21 cellular contexts compared by ENCODE assay signal in genomic region chr4:175453456-175453855, GRCh38.
"Had no signal": no experiment of that assay in that cellular context is flagged by ENCODE, and none has a peak within 500 bp of the region (broad histone marks: within the 10 kb centered on the region; RNA-seq: fewer than 3 reads in every experiment).

No MANE protein-coding gene starts in this region.

- H3K36me3 ChIP-seq: ascending aorta, esophagus muscularis mucosa, lower lobe of right lung, tibial artery had no signal

- H3K4me1 Mint-ChIP-seq: activated CD4-positive, alpha-beta T cell treated with anti-CD3 and anti-CD28 coated beads, Interleukin-2, amount 10 ng/mL, durations not matched to agents 24 days and 14 days; nephron had no signal

- DNase-seq: activated CD4-positive, alpha-beta T cell treated with anti-CD3 and anti-CD28 coated beads, Interleukin-2, amount 10 ng/mL, durations not matched to agents 24 days and 14 days; activated CD4-positive, CD25-positive, alpha-beta regulatory T cell; activated CD8-positive, alpha-beta T cell treated with anti-CD3 and anti-CD28 coated beads for 36 hours; activated effector memory CD4-positive, alpha-beta T cell treated with anti-CD3 and anti-CD28 coated beads, Interleukin-2, amount 50 U/mL, for 16 hours; activated naive CD4-positive, alpha-beta T cell treated with anti-CD3 and anti-CD28 coated beads, Interleukin-2, amount 50 U/mL, for 16 hours; activated T-cell treated with anti-CD3 and anti-CD28 coated beads, Interleukin-2, amount 50 U/mL, for 72 hours; effector CD8-positive, alpha-beta T cell; lower lobe of right lung; occipital lobe; retina; stimulated activated CD4-positive, alpha-beta T cell treated with anti-CD3 and anti-CD28 coated beads, Interleukin-12 subunit alpha, Interleukin-12 subunit beta, amount 100 ng/mL, for 4 hours; stimulated activated CD4-positive, alpha-beta T cell treated with anti-CD3 and anti-CD28 coated beads, Interleukin-1b, Interleukin-23, amount 100 ng/mL, for 48 hours; stimulated activated naive CD8-positive, alpha-beta T cell treated with anti-CD3 and anti-CD28 coated beads, Interleukin-15, Interleukin-2, amounts not matched to agents 100 U/mL and 50 U/mL, for 24 hours; substantia nigra; tibial artery had no signal

- H3K4me3 ChIP-seq: ascending aorta, esophagus muscularis mucosa, hepatocyte, lower lobe of right lung, tibial artery had no signal

- H3K27ac Mint-ChIP-seq: activated CD4-positive, alpha-beta T cell treated with anti-CD3 and anti-CD28 coated beads, Interleukin-2, amount 10 ng/mL, durations not matched to agents 24 days and 14 days; activated CD8-positive, alpha-beta T cell treated with anti-CD3 and anti-CD28 coated beads for 36 hours; activated T-cell treated with anti-CD3 and anti-CD28 coated beads, Interleukin-2, amount 50 U/mL, for 72 hours; dendritic cell treated with granulocyte-macrophage colony-stimulating factor and Interleukin-4, amounts not matched to agents 40 ng/mL and 50 ng/mL, for 4 days; mesothelial cell of epicardium; nephron had no signal

- H3K27me3 Mint-ChIP-seq: activated CD4-positive, alpha-beta T cell treated with anti-CD3 and anti-CD28 coated beads, Interleukin-2, amount 10 ng/mL, durations not matched to agents 24 days and 14 days; activated CD8-positive, alpha-beta T cell treated with anti-CD3 and anti-CD28 coated beads for 36 hours; dendritic cell treated with granulocyte-macrophage colony-stimulating factor and Interleukin-4, amounts not matched to agents 40 ng/mL and 50 ng/mL, for 4 days had no signal

- H3K4me3 Mint-ChIP-seq: activated CD4-positive, alpha-beta T cell treated with anti-CD3 and anti-CD28 coated beads, Interleukin-2, amount 10 ng/mL, durations not matched to agents 24 days and 14 days; activated CD8-positive, alpha-beta T cell treated with anti-CD3 and anti-CD28 coated beads for 36 hours; activated T-cell treated with anti-CD3 and anti-CD28 coated beads, Interleukin-2, amount 50 U/mL, for 72 hours; dendritic cell treated with granulocyte-macrophage colony-stimulating factor and Interleukin-4, amounts not matched to agents 40 ng/mL and 50 ng/mL, for 4 days; mesothelial cell of epicardium; nephron had no signal

- H3K36me3 Mint-ChIP-seq: mesothelial cell of epicardium had no signal

- H3K27me3 ChIP-seq: ascending aorta, esophagus muscularis mucosa, hepatocyte, tibial artery had no signal

- H3K9me3 Mint-ChIP-seq: activated CD4-positive, alpha-beta T cell treated with anti-CD3 and anti-CD28 coated beads, Interleukin-2, amount 10 ng/mL, durations not matched to agents 24 days and 14 days; activated CD8-positive, alpha-beta T cell treated with anti-CD3 and anti-CD28 coated beads for 36 hours had no signal

- H3K27ac ChIP-seq: ascending aorta, esophagus muscularis mucosa, hepatocyte, lower lobe of right lung, tibial artery had no signal

- H3K4me1 ChIP-seq: ascending aorta, esophagus muscularis mucosa, lower lobe of right lung, tibial artery had no signal
